Comparison of ENCODE assay signal across 19 cellular contexts in genomic region chr11:130404727-130405126, GRCh38. TPM values are rescaled to one million over a fixed set of nuclear protein-coding genes. Genes with fewer than 3 reads are reported as not detected.
DNase-seq lines count a peak whose midpoint lies in the region; ATAC-seq and TF ChIP-seq lines count a peak whose summit lies in the region.
"Had no signal": no experiment of that assay in that cellular context is flagged by ENCODE, and none has a peak within 500 bp of the region (broad histone marks: within the 10 kb centered on the region; RNA-seq: fewer than 3 reads in every experiment).

No MANE protein-coding gene starts in this region.

- WGBS in endodermal cell (ENCODE audit: insufficient coverage in 1 of 2, insufficient read length in 1 of 2), 2 experiments = 81 to 92% methylated on average over 5 of the region's 5 CpGs

- H3K9me3 ChIP-seq in MG63 (no peaks in the 10 kb centered on the region), endodermal cell (ENCODE audit: control insufficient read depth, low read length) (no peaks in the 10 kb centered on the region)
- H3K9me3 ChIP-seq: BLaER1 treated with 17β-estradiol and CSF1 and Interleukin-3, amounts not matched to agents 10 nM and 100 nM had no signal

- no peak overlapping the region for H3K4me2 ChIP-seq in GM23338

- H3K4me1 ChIP-seq in GM23338 (ENCODE audit: insufficient read depth) = peaks cover 28% of the 10 kb centered on the region
- no peaks in the 10 kb centered on the region for H3K4me1 ChIP-seq in endodermal cell (ENCODE audit: control insufficient read depth, insufficient read depth, low read length)

- H4K20me1 ChIP-seq in GM23338 (replicated peaks; ENCODE audit: insufficient read depth) = no peaks in the 10 kb centered on the region

- no peak overlapping the region for H3K4me3 ChIP-seq in GM23338
- H3K4me3 ChIP-seq in MG63 = no peak overlapping the region
- no peak overlapping the region for H3K4me3 ChIP-seq in endodermal cell (ENCODE audit: low read length)
- H3K4me3 ChIP-seq: BLaER1 treated with 17β-estradiol and CSF1 and Interleukin-3, amounts not matched to agents 10 nM and 100 nM; K562 had no signal

- no peak overlapping the region for H3K9ac ChIP-seq in endodermal cell (ENCODE audit: extremely low read depth, low read length, poor library complexity, severe bottlenecking)
- H3K9ac ChIP-seq: BLaER1 treated with 17β-estradiol and CSF1 and Interleukin-3, amounts not matched to agents 10 nM and 100 nM had no signal

- no peaks in the 10 kb centered on the region; the same call in 2 of the 3 replicates for H3K9me3 Mint-ChIP-seq in GM23338
- H3K9me3 Mint-ChIP-seq in endodermal cell = no peaks in the 10 kb centered on the region

- DNase-seq in GM23338 (ENCODE audit: low spot score) = peak; percentile 50
- DNase-seq in MG63 = peak; percentile 60
- DNase-seq in endodermal cell = peak; percentile 70
- peak; percentile 27 for DNase-seq in renal cortical epithelial cell (ENCODE audit: low read depth)
- DNase-seq in central memory CD4-positive, alpha-beta T cell = no peak
- DNase-seq: EL, HCEC 1CT, NCI-H1105, NCI-H187, NCI-H446 treated with DMSO at 0.1 percent for 48 hours, SHP77 treated with DMSO at 0.1 percent for 48 hours had no signal

- H3K79me2 ChIP-seq in GM23338 (replicated peaks; ENCODE audit: insufficient read depth) = no peaks in the 10 kb centered on the region

- peaks cover 68% of the 10 kb centered on the region for H3K4me1 Mint-ChIP-seq in GM23338
- peaks cover 21% of the 10 kb centered on the region for H3K4me1 Mint-ChIP-seq in endodermal cell

- peak; percentile 15 for ATAC-seq in GM23338
- ATAC-seq in GM19328 (IDR thresholded peaks at IDR 0.05; ENCODE audit: unreplicated experiment) = no peak
- ATAC-seq in HG02588 (IDR thresholded peaks at IDR 0.05; ENCODE audit: unreplicated experiment) = no peak
- no peak for ATAC-seq in HG02981 (IDR thresholded peaks at IDR 0.05; ENCODE audit: unreplicated experiment)
- ATAC-seq: K562 had no signal

- H3K27me3 Mint-ChIP-seq in GM23338 (ENCODE audit: insufficient read depth, low read depth, poor library complexity) (peaks cover 19% of the 10 kb centered on the region), endodermal cell (ENCODE audit: insufficient read depth) (peaks cover 1% of the 10 kb centered on the region)

- H3K27ac Mint-ChIP-seq in GM23338 (peak overlapping the region; percentile 90), endodermal cell (no peak overlapping the region)

- H2AFZ ChIP-seq in GM23338 = no peak overlapping the region

- H3F3A ChIP-seq in GM23338 (replicated peaks; ENCODE audit: low read depth) = peaks cover 5% of the 10 kb centered on the region; the same call in 1 of the 2 replicates

- H3K27ac ChIP-seq in GM23338 (ENCODE audit: low read depth) (peak overlapping the region; percentile 91), endodermal cell (ENCODE audit: low read depth, low read length) (no peak overlapping the region)
- H3K27ac ChIP-seq: BLaER1 treated with 17β-estradiol and CSF1 and Interleukin-3, amounts not matched to agents 10 nM and 100 nM had no signal

- TF ChIP-seq CTCF in GM23338 (conservative IDR thresholded peaks at IDR 0.05; ENCODE audit: low read depth in 2 of 2) (no peak), endodermal cell (conservative IDR thresholded peaks at IDR 0.05) (no peak)

- H3K27me3 ChIP-seq in GM23338 (ENCODE audit: insufficient read depth) (no peaks in the 10 kb centered on the region), MG63 (no peaks in the 10 kb centered on the region), endodermal cell (ENCODE audit: control insufficient read depth, insufficient read depth, low read length, poor library complexity, severe bottlenecking) (no peaks in the 10 kb centered on the region)
- H3K27me3 ChIP-seq: BLaER1 treated with 17β-estradiol and CSF1 and Interleukin-3, amounts not matched to agents 10 nM and 100 nM had no signal

- H3K4me3 Mint-ChIP-seq in GM23338 (no peak overlapping the region), endodermal cell (no peak overlapping the region)

- H3K36me3 ChIP-seq in GM23338 (ENCODE audit: insufficient read depth) (no peaks in the 10 kb centered on the region), MG63 (no peaks in the 10 kb centered on the region), endodermal cell (ENCODE audit: control insufficient read depth, insufficient read depth, low read length) (no peaks in the 10 kb centered on the region)
- H3K36me3 ChIP-seq: BLaER1 treated with 17β-estradiol and CSF1 and Interleukin-3, amounts not matched to agents 10 nM and 100 nM had no signal

- no peaks in the 10 kb centered on the region for H3K9me2 ChIP-seq in GM23338 (ENCODE audit: insufficient read depth)

- H3K36me3 Mint-ChIP-seq in GM23338 (ENCODE audit: low read depth) = peaks cover 39% of the 10 kb centered on the region
- no peaks in the 10 kb centered on the region for H3K36me3 Mint-ChIP-seq in endodermal cell (ENCODE audit: low read depth)

TF ChIP-seq in GM23338, 12 proteins besides CTCF, POLR2A, EP300 and RAD21:
- TF ChIP-seq ZNF331 (CRISPR knock-in tag; IDR thresholded peaks at IDR 0.05; ENCODE audit: low read depth) = no peak

RNA-seq across cellular contexts. Expression of gene ADAMTS8, which starts 23.7 kb away (rescaled TPM):
- total RNA-seq in GM23338 (2014; rRNA removed; shearing (Covaris generic)) = 15.3 and 16.2 TPM in 2 replicates
- polyA plus RNA-seq in GM23338 (2016; fragmentation: Nextera tagmentation; extraction: Ambion mirVana) = 7.5 and 7.7 TPM in 2 replicates
- total RNA-seq in MG63 (2014; rRNA removed; shearing (Covaris generic); ENCODE audit: low replicate concordance) = 2.6 and 3.5 TPM in 2 replicates
- total RNA-seq in endodermal cell = 1 to 10 TPM in 1 of 2 donors, under 1 TPM in 1; 1.00 to 4.0 TPM
- 2.3 TPM for polyA plus RNA-seq in endodermal cell (2013, experiment 1 of 2)
- polyA plus RNA-seq in endodermal cell (2013, experiment 2 of 2) = 2.6 TPM
- total RNA-seq in renal cortical epithelial cell = not detected in 2 replicates
- total RNA-seq: A172, HT1080, K562, MCF 10A had no signal
- polyA plus RNA-seq: K562 had no signal

RNA-seq across cellular contexts. Expression of gene ADAMTS15, which starts 43.7 kb away (rescaled TPM):
- 5.6 and 7.7 TPM in 2 replicates for total RNA-seq in GM23338 (2014; rRNA removed; shearing (Covaris generic))
- polyA plus RNA-seq in GM23338 (2016; fragmentation: Nextera tagmentation; extraction: Ambion mirVana) = 0.38 and 0.42 TPM in 2 replicates
- total RNA-seq in MG63 (2014; rRNA removed; shearing (Covaris generic); ENCODE audit: low replicate concordance) = 1.2 and 2.1 TPM in 2 replicates
- 1 to 10 TPM in 1 of 2 donors, under 1 TPM in 1; 0.27 to 1.0 TPM for total RNA-seq in endodermal cell
- 6.9 TPM for polyA plus RNA-seq in endodermal cell (2013, experiment 1 of 2)
- polyA plus RNA-seq in endodermal cell (2013, experiment 2 of 2) = 5.3 TPM
- total RNA-seq in renal cortical epithelial cell = 0.35 and 2.0 TPM in 2 replicates
- polyA plus RNA-seq: K562 had no signal
